11 cellular contexts compared by ENCODE assay signal in genomic region chr17:28347261-28347891, GRCh38. TPM values are rescaled to one million over a fixed set of nuclear protein-coding genes. Genes with fewer than 3 reads are reported as not detected.
A peak's percentile ranks its signal among the peaks of the same experiment; 100 is the strongest.
DNase-seq lines count a peak whose midpoint lies in the region; ATAC-seq, FAIRE-seq and TF ChIP-seq lines count a peak whose summit lies in the region.
"Had no signal": no experiment of that assay in that cellular context is flagged by ENCODE, and none has a peak within 500 bp of the region (broad histone marks: within the 10 kb centered on the region; RNA-seq: fewer than 3 reads in every experiment).

No MANE protein-coding gene starts in this region.

- FAIRE-seq in RCC 7860 (lab: Jason Lieb, UNC): peak; percentile 93
- FAIRE-seq: endometrium had no signal

- TF ChIP-seq POLR2A in esophagus squamous epithelium (IDR thresholded peaks at IDR 0.05): no peak

- ATAC-seq in activated CD4-positive, CD25-positive, alpha-beta regulatory T cell treated with anti-CD3 and anti-CD28 coated beads, Interleukin-2, amount 50 U/mL, for 24 hours: no peak
- ATAC-seq in GM21619 (IDR thresholded peaks at IDR 0.05; ENCODE audit: unreplicated experiment): no peak

- peaks cover 5 to 26% (median 13%) of the 10 kb centered on the region in 3 donors for H3K4me1 ChIP-seq in esophagus squamous epithelium

- no peaks in the 10 kb centered on the region for H3K9me3 ChIP-seq in esophagus squamous epithelium

- no peaks in the 10 kb centered on the region for H3K27me3 Mint-ChIP-seq in osteocyte (ENCODE audit: unreplicated experiment)

- TF ChIP-seq CTCF in esophagus squamous epithelium (IDR thresholded peaks at IDR 0.05) (no peak), osteocyte (IDR thresholded peaks at IDR 0.05) (no peak)

- no peaks in the 10 kb centered on the region for H3K9me3 Mint-ChIP-seq in osteocyte (ENCODE audit: unreplicated experiment)

- 68 to 100% methylated on average over 1 to 6 of the region's 8 CpGs for WGBS in esophagus squamous epithelium, 2 donors

- peaks cover 21% of the 10 kb centered on the region for H3K4me1 Mint-ChIP-seq in osteocyte (ENCODE audit: unreplicated experiment)

- peak overlapping the region in 3 of 4 donors; percentile 28 to 70 (median 51) for H3K27ac ChIP-seq in esophagus squamous epithelium

- no peaks in the 10 kb centered on the region for H3K27me3 ChIP-seq in esophagus squamous epithelium

- no peak overlapping the region for H3K4me3 Mint-ChIP-seq in osteocyte (ENCODE audit: unreplicated experiment)

- DNase-seq in EH (ENCODE audit: low read depth): peak; percentile 95
- DNase-seq in RCC 7860 (ENCODE audit: low spot score): peak; percentile 92
- DNase-seq in esophagus squamous epithelium (lab: John Stamatoyannopoulos, UW): no peak
- no peak for DNase-seq in osteocyte (ENCODE audit: extremely low spot score, unreplicated experiment)
- DNase-seq in CD1c-positive myeloid dendritic cell (ENCODE audit: extremely low spot score): no peak
- no peak for DNase-seq in KG1 (lab: John Stamatoyannopoulos, UW)
- DNase-seq: posterior cingulate gyrus had no signal

- H3K36me3 ChIP-seq in esophagus squamous epithelium: peaks cover 35 to 100% (median 80%) of the 10 kb centered on the region in 3 donors

- H3K27ac Mint-ChIP-seq in osteocyte (ENCODE audit: unreplicated experiment): peak overlapping the region; percentile 82

- H3K4me3 ChIP-seq in esophagus squamous epithelium: no peak overlapping the region

- intact Hi-C loops in esophagus squamous epithelium (cut with DNase I): no loop called here

- H3K36me3 Mint-ChIP-seq in osteocyte (ENCODE audit: unreplicated experiment): peaks cover 37% of the 10 kb centered on the region

RNA-seq across cellular contexts. Expression of gene POLDIP2, which starts 10.0 kb away (rescaled TPM):
- total RNA-seq in esophagus squamous epithelium (100 to 1,000 TPM in 1 of 4 donors, 10 to 100 TPM in 3; 66.8 to 102 (median 90.9) TPM), osteocyte (79.8 and 80.2 TPM in 2 replicates)

RNA-seq across cellular contexts. Expression of gene TNFAIP1, which starts 11.8 kb away (rescaled TPM):
- total RNA-seq in esophagus squamous epithelium: 10 to 100 TPM; 24.6 to 38.5 (median 30.4) TPM
- 57.0 and 59.2 TPM in 2 replicates for total RNA-seq in osteocyte

RNA-seq across cellular contexts. Expression of gene IFT20, which starts 12.1 kb away (rescaled TPM):
- 10 to 100 TPM in 3 of 4 donors, 1 to 10 TPM in 1; 8.5 to 31.5 (median 17.1) TPM for total RNA-seq in esophagus squamous epithelium
- 55.3 and 61.9 TPM in 2 replicates for total RNA-seq in osteocyte

RNA-seq across cellular contexts. Expression of gene SEBOX, which starts 17.6 kb away (rescaled TPM):
- total RNA-seq in esophagus squamous epithelium (not detected), osteocyte (not detected in 2 replicates)
- total RNA-seq: HT-29 had no signal

RNA-seq across cellular contexts. Expression of gene VTN, which starts 22.7 kb away (rescaled TPM):
- total RNA-seq in esophagus squamous epithelium (under 1 TPM in 1 of 4 donors, not detected in 3; 0.19 TPM), osteocyte (0.70 and 0.97 TPM in 2 replicates)
- total RNA-seq: HT-29 had no signal

Comparison
In these comparisons a context has a peak if more than half of its experiments do, and no peak if none do; other contexts are left out.
1. DNase-seq: peak in EH (single experiment) and RCC 7860 (single experiment); none in esophagus squamous epithelium (single experiment), osteocyte (single experiment), CD1c-positive myeloid dendritic cell (single experiment) and KG1 (single experiment).